In genomic region chr11:110463153-110463552, GRCh38 we compare ENCODE assay signal across 8 cellular contexts. TPM values are rescaled to one million over a fixed set of nuclear protein-coding genes. Genes with fewer than 3 reads are reported as not detected.
DNase-seq lines count a peak whose midpoint lies in the region; ATAC-seq and TF ChIP-seq lines count a peak whose summit lies in the region.

No MANE protein-coding gene starts in this region.

- no peak overlapping the region for H3K4me3 Mint-ChIP-seq in natural killer cell treated with Interleukin-12 subunit alpha and Interleukin-12 subunit beta and Interleukin-15 and Interleukin-18, amount 100 ng/mL, for 72 hours

- no peaks in the 10 kb centered on the region for H3K79me2 ChIP-seq in PC-9 (ENCODE audit: low read depth)

- peaks cover 20% of the 10 kb centered on the region for H3K36me3 ChIP-seq in PC-9 (ENCODE audit: low read depth)

- H3K27me3 ChIP-seq in PC-9 (ENCODE audit: insufficient read depth, low read depth), result no peaks in the 10 kb centered on the region

- DNase-seq in EL (peak; percentile 49), PC-9 (peak in 1 of 2 experiments; percentile 12), epithelial cell of esophagus (ENCODE audit: low read depth) (peak; percentile 60)
- no peak for DNase-seq in natural killer cell treated with Interleukin-12 subunit alpha and Interleukin-12 subunit beta and Interleukin-15 and Interleukin-18, amount 100 ng/mL, for 72 hours (ENCODE audit: low spot score)

- H3K27me3 Mint-ChIP-seq in natural killer cell treated with Interleukin-12 subunit alpha and Interleukin-12 subunit beta and Interleukin-15 and Interleukin-18, amount 100 ng/mL, for 72 hours, result no peaks in the 10 kb centered on the region

- no peaks in the 10 kb centered on the region for H3K9me3 Mint-ChIP-seq in natural killer cell treated with Interleukin-12 subunit alpha and Interleukin-12 subunit beta and Interleukin-15 and Interleukin-18, amount 100 ng/mL, for 72 hours

- ATAC-seq in HG03521 (IDR thresholded peaks at IDR 0.05; ENCODE audit: unreplicated experiment) (peak; percentile 64), GM19452 (IDR thresholded peaks at IDR 0.05; ENCODE audit: unreplicated experiment) (no peak), GM18858 (IDR thresholded peaks at IDR 0.05; ENCODE audit: unreplicated experiment) (no peak), GM21737 (IDR thresholded peaks at IDR 0.05; ENCODE audit: unreplicated experiment) (no peak)
- ATAC-seq in natural killer cell treated with Interleukin-12 subunit alpha and Interleukin-12 subunit beta and Interleukin-15 and Interleukin-18, amount 100 ng/mL, for 72 hours, result peak; percentile 32 to 56

- H3K4me3 ChIP-seq in PC-9 (no peak overlapping the region), epithelial cell of esophagus (ENCODE audit: low read length) (no peak overlapping the region)

- H3K4me1 ChIP-seq in PC-9 (replicated peaks; ENCODE audit: insufficient read depth), result no peaks in the 10 kb centered on the region

- 0 out of 2 replicates have a peak, but pooled peaks cover 4% of the 10 kb centered on the region for H3K9me2 ChIP-seq in PC-9 (ENCODE audit: insufficient read depth)

- no peak overlapping the region for H3K4me2 ChIP-seq in PC-9

- no peak overlapping the region for H3K27ac Mint-ChIP-seq in natural killer cell treated with Interleukin-12 subunit alpha and Interleukin-12 subunit beta and Interleukin-15 and Interleukin-18, amount 100 ng/mL, for 72 hours

- no TSS peak for BruUV-seq in PC-9 (replicated peaks; lab: Mats Ljungman, UMichigan)

- CTCF ChIA-PET in PC-9 (lab: Charles Lee), result no interaction called here

- H2AFZ ChIP-seq in PC-9, result no peak overlapping the region

- POLR2A ChIA-PET in PC-9 (lab: Charles Lee; ENCODE audit: unreplicated experiment), result no interaction called here

- intact Hi-C loops in PC-9 (cut with micrococcal nuclease; ENCODE audit: unreplicated experiment), result no loop called here

- H4K20me1 ChIP-seq in PC-9 (ENCODE audit: insufficient read depth), result peaks cover 4% of the 10 kb centered on the region; the same call in 1 of the 2 replicates

- no peaks in the 10 kb centered on the region for H3K9me3 ChIP-seq in PC-9 (ENCODE audit: insufficient read depth, low read depth)

- H3K27ac ChIP-seq in PC-9, result no peak overlapping the region

- no peaks in the 10 kb centered on the region; the same call in 1 of the 2 replicates for H3F3A ChIP-seq in PC-9 (ENCODE audit: insufficient read depth, low read depth)

- peaks cover 7 to 8% of the 10 kb centered on the region in 2 donors for H3K4me1 Mint-ChIP-seq in natural killer cell treated with Interleukin-12 subunit alpha and Interleukin-12 subunit beta and Interleukin-15 and Interleukin-18, amount 100 ng/mL, for 72 hours (ENCODE audit: low read depth in 2 of 2)

- peaks cover 7% of the 10 kb centered on the region for H3K36me3 Mint-ChIP-seq in natural killer cell treated with Interleukin-12 subunit alpha and Interleukin-12 subunit beta and Interleukin-15 and Interleukin-18, amount 100 ng/mL, for 72 hours

- TF ChIP-seq CTCF in PC-9 (conservative IDR thresholded peaks at IDR 0.05) (peak; percentile 55), epithelial cell of esophagus (IDR thresholded peaks at IDR 0.05; ENCODE audit: insufficient read depth, low read depth, low read length, missing control alignments) (peak; percentile 54)

RNA-seq across cellular contexts. Expression of gene FDX1, which starts 33.4 kb away (rescaled TPM):
- total RNA-seq in PC-9 (2021), result 10.5 and 11.9 TPM in 2 replicates
- 10 to 100 TPM; 11.1 to 15.1 TPM for total RNA-seq in natural killer cell treated with Interleukin-12 subunit alpha and Interleukin-12 subunit beta and Interleukin-15 and Interleukin-18, amount 100 ng/mL, for 72 hours

Comparison
In these comparisons a context has a peak if more than half of its experiments do, and no peak if none do; other contexts are left out.
1. ATAC-seq: peak in HG03521 (single experiment) and natural killer cell treated with Interleukin-12 subunit alpha and Interleukin-12 subunit beta and Interleukin-15 and Interleukin-18, amount 100 ng/mL, for 72 hours (2 of 2); none in GM19452 (single experiment), GM18858 (single experiment) and GM21737 (single experiment).